Comparison of ENCODE assay signal across 14 cellular contexts in the genomic region with DNA sequence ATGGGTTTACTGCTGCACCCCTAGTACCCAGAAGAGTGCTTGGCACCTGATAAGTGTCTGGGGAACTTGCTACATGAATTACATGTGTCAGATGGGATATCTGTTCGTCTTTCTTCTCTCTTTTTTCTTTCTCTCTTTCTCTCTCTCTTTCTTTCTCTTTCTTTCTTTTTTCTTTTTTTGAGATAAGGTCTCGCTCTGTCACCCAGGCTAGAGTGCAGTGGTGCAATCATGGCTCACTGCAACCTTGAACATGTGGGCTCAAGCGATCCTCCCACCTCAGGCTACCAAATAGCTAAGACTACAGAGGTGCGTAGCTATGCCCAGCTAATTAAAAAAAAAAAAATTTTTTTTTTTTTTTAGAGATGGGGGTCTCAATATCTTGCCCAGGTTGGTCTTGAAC. TPM values are rescaled to one million over a fixed set of nuclear protein-coding genes. Genes with fewer than 3 reads are reported as not detected.
A peak's percentile ranks its signal among the peaks of the same experiment; 100 is the strongest.
DNase-seq lines count a peak whose midpoint lies in the region; ATAC-seq and TF ChIP-seq lines count a peak whose summit lies in the region.
"Had no signal": no experiment of that assay in that cellular context is flagged by ENCODE, and none has a peak within 500 bp of the region (broad histone marks: within the 10 kb centered on the region; RNA-seq: fewer than 3 reads in every experiment).

No MANE protein-coding gene starts in this region.

- no peak for ATAC-seq in activated T-cell treated with anti-CD3 and anti-CD28 coated beads, Interleukin-2, amount 50 U/mL, for 72 hours (replicated peaks in 1 of 2)
- no peak for ATAC-seq in activated T-cell treated with anti-CD3 and anti-CD28 coated beads, Interleukin-2, amount 50 U/mL, for 4 hours
- ATAC-seq in HG03354 (IDR thresholded peaks at IDR 0.05; ENCODE audit: poor library complexity, severe bottlenecking, unreplicated experiment): no peak

- no peak overlapping the region for H3K4me3 Mint-ChIP-seq in activated T-cell treated with anti-CD3 and anti-CD28 coated beads, Interleukin-2, amount 50 U/mL, for 72 hours
- H3K4me3 Mint-ChIP-seq in activated T-cell treated with anti-CD3 and anti-CD28 coated beads, Interleukin-2, amount 50 U/mL, for 4 hours: no peak overlapping the region
- peak overlapping the region in 4 of 5 experiments; percentile 37 to 94 (median 72) for H3K4me3 Mint-ChIP-seq in brain
- H3K4me3 Mint-ChIP-seq in neural crest cell: no peak overlapping the region
- no peak overlapping the region for H3K4me3 Mint-ChIP-seq in CD8-positive, alpha-beta memory T cell

- no peak overlapping the region for H3K4me3 ChIP-seq in CD8-positive, alpha-beta memory T cell (ENCODE audit: low read length)
- H3K4me3 ChIP-seq: BLaER1 had no signal

- no peaks in the 10 kb centered on the region for H3K36me3 Mint-ChIP-seq in activated T-cell treated with anti-CD3 and anti-CD28 coated beads, Interleukin-2, amount 50 U/mL, for 72 hours (ENCODE audit: insufficient read depth in 2 of 2)
- no peaks in the 10 kb centered on the region for H3K36me3 Mint-ChIP-seq in activated T-cell treated with anti-CD3 and anti-CD28 coated beads, Interleukin-2, amount 50 U/mL, for 4 hours (ENCODE audit: insufficient read depth)
- peaks cover 25% of the 10 kb centered on the region for H3K36me3 Mint-ChIP-seq in brain
- H3K36me3 Mint-ChIP-seq in neural crest cell (ENCODE audit: low read depth): no peaks in the 10 kb centered on the region
- no peaks in the 10 kb centered on the region for H3K36me3 Mint-ChIP-seq in CD8-positive, alpha-beta memory T cell

- H3K9me3 Mint-ChIP-seq in activated T-cell treated with anti-CD3 and anti-CD28 coated beads, Interleukin-2, amount 50 U/mL, for 72 hours: no peaks in the 10 kb centered on the region
- H3K9me3 Mint-ChIP-seq in activated T-cell treated with anti-CD3 and anti-CD28 coated beads, Interleukin-2, amount 50 U/mL, for 4 hours: no peaks in the 10 kb centered on the region
- H3K9me3 Mint-ChIP-seq in brain: no peaks in the 10 kb centered on the region
- H3K9me3 Mint-ChIP-seq in neural crest cell: no peaks in the 10 kb centered on the region
- no peaks in the 10 kb centered on the region for H3K9me3 Mint-ChIP-seq in CD8-positive, alpha-beta memory T cell

- POLR2A ChIA-PET in CD8-positive, alpha-beta memory T cell (lab: Charles Lee): interaction anchor here (0.6 kb wide), 2 partner anchors 21 to 72 kb away, joined by 4 to 6 read pairs; no protein-coding TSS in a partner anchor

- no peak for DNase-seq in activated T-cell treated with anti-CD3 and anti-CD28 coated beads, Interleukin-2, amount 50 U/mL, for 72 hours
- DNase-seq in activated T-cell treated with anti-CD3 and anti-CD28 coated beads, Interleukin-2, amount 50 U/mL, for 4 hours: no peak
- DNase-seq in neural crest cell (ENCODE audit: low read depth, low spot score) (no peak), iPS-NIHi7 (ENCODE audit: extremely low spot score) (no peak)
- no peak for DNase-seq in CD8-positive, alpha-beta memory T cell
- DNase-seq: AML-193, DMS53, HCEC 1CT, IMR-90 had no signal

- TF ChIP-seq CTCF in brain (conservative IDR thresholded peaks at IDR 0.05) (no peak), neural crest cell (conservative IDR thresholded peaks at IDR 0.05) (no peak)

- H3K36me3 ChIP-seq in CD8-positive, alpha-beta memory T cell (ENCODE audit: insufficient read depth, low read length): no peaks in the 10 kb centered on the region

- no peaks in the 10 kb centered on the region for H3K4me1 ChIP-seq in CD8-positive, alpha-beta memory T cell (ENCODE audit: insufficient read depth, low read length)

- H3K27me3 ChIP-seq in CD8-positive, alpha-beta memory T cell (ENCODE audit: insufficient read depth, low read length, poor library complexity, severe bottlenecking): peaks cover 7% of the 10 kb centered on the region
- H3K27me3 ChIP-seq: BLaER1 had no signal

- no peaks in the 10 kb centered on the region for H3K9me3 ChIP-seq in CD8-positive, alpha-beta memory T cell (ENCODE audit: low read length)
- H3K9me3 ChIP-seq: BLaER1 had no signal

- H3K4me1 Mint-ChIP-seq in activated T-cell treated with anti-CD3 and anti-CD28 coated beads, Interleukin-2, amount 50 U/mL, for 72 hours (ENCODE audit: low read depth): peaks cover under 1% of the 10 kb centered on the region
- H3K4me1 Mint-ChIP-seq in activated T-cell treated with anti-CD3 and anti-CD28 coated beads, Interleukin-2, amount 50 U/mL, for 4 hours (ENCODE audit: low read depth): no peaks in the 10 kb centered on the region
- peaks cover 61% of the 10 kb centered on the region for H3K4me1 Mint-ChIP-seq in brain
- peaks cover 40% of the 10 kb centered on the region for H3K4me1 Mint-ChIP-seq in neural crest cell
- no peaks in the 10 kb centered on the region for H3K4me1 Mint-ChIP-seq in CD8-positive, alpha-beta memory T cell

- H3K27ac ChIP-seq in CD8-positive, alpha-beta memory T cell (ENCODE audit: low read depth, low read length): no peak overlapping the region
- H3K27ac ChIP-seq: 22Rv1, BLaER1 had no signal

- CTCF ChIA-PET in CD8-positive, alpha-beta memory T cell (lab: Charles Lee): interaction anchor here (1.2 kb wide), 1 partner anchor 79 kb away, joined by 3 read pairs; no protein-coding TSS in a partner anchor

- peaks cover 18% of the 10 kb centered on the region for H3K27me3 Mint-ChIP-seq in activated T-cell treated with anti-CD3 and anti-CD28 coated beads, Interleukin-2, amount 50 U/mL, for 72 hours (ENCODE audit: low read depth)
- H3K27me3 Mint-ChIP-seq in activated T-cell treated with anti-CD3 and anti-CD28 coated beads, Interleukin-2, amount 50 U/mL, for 4 hours (ENCODE audit: low read depth): peaks cover 20% of the 10 kb centered on the region
- H3K27me3 Mint-ChIP-seq in brain (no peaks in the 10 kb centered on the region), neural crest cell (ENCODE audit: low read depth) (no peaks in the 10 kb centered on the region)
- H3K27me3 Mint-ChIP-seq in CD8-positive, alpha-beta memory T cell: peaks cover 14 to 44% of the 10 kb centered on the region in 2 donors

- peak overlapping the region; percentile 61 for H3K27ac Mint-ChIP-seq in activated T-cell treated with anti-CD3 and anti-CD28 coated beads, Interleukin-2, amount 50 U/mL, for 72 hours
- peak overlapping the region in 4 of 5 experiments; percentile 68 to 99 (median 98) for H3K27ac Mint-ChIP-seq in brain
- peak overlapping the region; percentile 60 for H3K27ac Mint-ChIP-seq in neural crest cell (ENCODE audit: unreplicated experiment)
- H3K27ac Mint-ChIP-seq in CD8-positive, alpha-beta memory T cell: no peak overlapping the region

RNA-seq across cellular contexts. Expression of a gene that starts 6.1 kb away (rescaled TPM):
- total RNA-seq in activated T-cell treated with anti-CD3 and anti-CD28 coated beads, Interleukin-2, amount 50 U/mL, for 72 hours: under 1 TPM; 0.28 to 0.74 TPM
- total RNA-seq in activated T-cell treated with anti-CD3 and anti-CD28 coated beads, Interleukin-2, amount 50 U/mL, for 4 hours: under 1 TPM; 0.40 to 0.63 (median 0.42) TPM
- 207 TPM for polyA plus RNA-seq in brain (ENCODE audit: insufficient read depth, low read depth, low replicate concordance)
- 74.4 and 78.5 TPM in 2 replicates for total RNA-seq in neural crest cell
- total RNA-seq in CD8-positive, alpha-beta memory T cell: under 1 TPM; 0.24 to 0.57 TPM
- polyA plus RNA-seq in CD8-positive, alpha-beta memory T cell: not detected

RNA-seq across cellular contexts. Expression of a gene that starts 14.1 kb away (rescaled TPM):
- total RNA-seq in activated T-cell treated with anti-CD3 and anti-CD28 coated beads, Interleukin-2, amount 50 U/mL, for 72 hours: 10 to 100 TPM; 17.2 to 25.6 TPM
- 10 to 100 TPM; 20.6 to 27.6 (median 25.5) TPM for total RNA-seq in activated T-cell treated with anti-CD3 and anti-CD28 coated beads, Interleukin-2, amount 50 U/mL, for 4 hours
- 185 TPM for polyA plus RNA-seq in brain (ENCODE audit: insufficient read depth, low read depth, low replicate concordance)
- 114 and 117 TPM in 2 replicates for total RNA-seq in neural crest cell
- total RNA-seq in CD8-positive, alpha-beta memory T cell: 10 to 100 TPM; 23.6 to 23.8 TPM
- 22.0 TPM for polyA plus RNA-seq in CD8-positive, alpha-beta memory T cell

RNA-seq across cellular contexts. Expression of a gene that starts 21.6 kb away (rescaled TPM):
- total RNA-seq in activated T-cell treated with anti-CD3 and anti-CD28 coated beads, Interleukin-2, amount 50 U/mL, for 72 hours: 1 to 10 TPM; 1.1 to 1.7 TPM
- total RNA-seq in activated T-cell treated with anti-CD3 and anti-CD28 coated beads, Interleukin-2, amount 50 U/mL, for 4 hours: under 1 TPM; 0.25 to 0.87 (median 0.30) TPM
- polyA plus RNA-seq in brain (ENCODE audit: insufficient read depth, low read depth, low replicate concordance): not detected
- total RNA-seq in neural crest cell: 0.41 and 0.51 TPM in 2 replicates
- under 1 TPM; 0.24 to 0.58 TPM for total RNA-seq in CD8-positive, alpha-beta memory T cell
- 0.26 TPM for polyA plus RNA-seq in CD8-positive, alpha-beta memory T cell
- total RNA-seq: H4, IMR-90 had no signal

RNA-seq across cellular contexts. Expression of a gene that starts 36.4 kb away (rescaled TPM):
- total RNA-seq in activated T-cell treated with anti-CD3 and anti-CD28 coated beads, Interleukin-2, amount 50 U/mL, for 72 hours: 10 to 100 TPM in 1 of 2 donors, 1 to 10 TPM in 1; 9.9 to 10.4 TPM
- 1 to 10 TPM; 3.3 to 5.2 (median 4.7) TPM for total RNA-seq in activated T-cell treated with anti-CD3 and anti-CD28 coated beads, Interleukin-2, amount 50 U/mL, for 4 hours
- polyA plus RNA-seq in brain (ENCODE audit: insufficient read depth, low read depth, low replicate concordance): 4.7 TPM
- 31.4 and 33.6 TPM in 2 replicates for total RNA-seq in neural crest cell
- 1 to 10 TPM; 2.7 to 5.0 TPM for total RNA-seq in CD8-positive, alpha-beta memory T cell
- polyA plus RNA-seq in CD8-positive, alpha-beta memory T cell: 3.8 TPM

RNA-seq across cellular contexts. Expression of a gene that starts 37.1 kb away (rescaled TPM):
- 10 to 100 TPM; 10.0 to 11.8 TPM for total RNA-seq in activated T-cell treated with anti-CD3 and anti-CD28 coated beads, Interleukin-2, amount 50 U/mL, for 72 hours
- 10 to 100 TPM; 16.6 to 22.3 (median 18.5) TPM for total RNA-seq in activated T-cell treated with anti-CD3 and anti-CD28 coated beads, Interleukin-2, amount 50 U/mL, for 4 hours
- 17.1 TPM for polyA plus RNA-seq in brain (ENCODE audit: insufficient read depth, low read depth, low replicate concordance)
- total RNA-seq in neural crest cell: 18.3 and 19.7 TPM in 2 replicates
- 10 to 100 TPM; 19.5 to 20.9 TPM for total RNA-seq in CD8-positive, alpha-beta memory T cell
- 9.3 TPM for polyA plus RNA-seq in CD8-positive, alpha-beta memory T cell

Comparison
In these comparisons a context has a peak if more than half of its experiments do, and no peak if none do; other contexts are left out.
1. H3K27ac Mint-ChIP-seq: peak in activated T-cell treated with anti-CD3 and anti-CD28 coated beads, Interleukin-2, amount 50 U/mL, for 72 hours (single experiment), brain (4 of 5) and neural crest cell (single experiment); none in CD8-positive, alpha-beta memory T cell (0 of 8).
2. H3K4me3 Mint-ChIP-seq: peak in brain (4 of 5); none in activated T-cell treated with anti-CD3 and anti-CD28 coated beads, Interleukin-2, amount 50 U/mL, for 72 hours (0 of 2), activated T-cell treated with anti-CD3 and anti-CD28 coated beads, Interleukin-2, amount 50 U/mL, for 4 hours (single experiment), neural crest cell (single experiment) and CD8-positive, alpha-beta memory T cell (0 of 7).
3. RNA of a gene that starts 6.1 kb away (total RNA-seq): 74.4 to 78.5 TPM in neural crest cell; 0.28 to 0.74 TPM in activated T-cell treated with anti-CD3 and anti-CD28 coated beads, Interleukin-2, amount 50 U/mL, for 72 hours, 0.24 to 0.57 TPM in CD8-positive, alpha-beta memory T cell and 0.40 to 0.63 TPM in activated T-cell treated with anti-CD3 and anti-CD28 coated beads, Interleukin-2, amount 50 U/mL, for 4 hours; every median in the first group is over 10 times any median in the second.